In the genomic region with DNA sequence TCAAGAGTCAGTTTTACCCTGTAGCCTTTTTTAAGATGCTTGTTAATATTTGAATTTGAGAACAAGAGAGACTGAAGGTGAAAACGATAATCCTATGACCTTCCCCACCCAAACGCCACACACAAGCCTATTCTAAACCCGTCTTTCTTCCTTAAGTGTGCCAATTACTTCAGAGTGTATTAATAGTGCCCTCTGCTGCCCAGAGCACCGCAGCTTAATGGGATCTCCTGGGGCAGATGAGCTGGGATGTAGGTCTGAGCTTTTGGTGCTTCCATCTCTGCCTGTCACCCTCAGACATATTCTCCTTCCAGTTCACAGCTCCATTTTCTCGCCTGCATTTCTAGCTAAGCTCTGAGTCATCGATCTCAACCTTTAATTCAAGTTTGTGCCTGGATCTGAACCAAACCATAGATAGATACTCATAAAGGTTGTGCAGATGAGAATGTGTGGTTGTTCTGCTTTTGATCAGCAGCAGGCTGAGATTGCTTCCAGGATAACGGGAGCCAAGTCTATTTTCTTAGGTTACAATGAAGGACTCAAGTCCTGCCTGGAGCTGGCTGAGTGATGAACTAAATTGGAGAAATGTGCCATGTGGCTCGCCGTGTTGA, we compare ENCODE assay signal across 8 cellular contexts. TPM values are rescaled to one million over a fixed set of nuclear protein-coding genes. Genes with fewer than 3 reads are reported as not detected.
DNase-seq lines count a peak whose midpoint lies in the region; ATAC-seq, FAIRE-seq and TF ChIP-seq lines count a peak whose summit lies in the region.

No MANE protein-coding gene starts in this region.

- intact Hi-C loops in Calu3 (cut with micrococcal nuclease; ENCODE audit: unreplicated experiment) (loop anchor here (1.0 kb wide), 1 partner anchor 317 kb away; no protein-coding TSS in a partner anchor), GM12878 (cut with micrococcal nuclease; ENCODE audit: unreplicated experiment) (loop anchor here (10.0 kb wide), 1 partner anchor 316 kb away; no protein-coding TSS in a partner anchor), uterus (cut with DNase I; ENCODE audit: low total_unique reads) (no loop called here)

- H4K20me1 ChIP-seq in GM12878 (ENCODE audit: control insufficient read depth, insufficient read depth) = no peaks in the 10 kb centered on the region

- no peak for TF ChIP-seq EP300 in GM12878 (IDR thresholded peaks at IDR 0.05; ENCODE audit: borderline replicate concordance in 1 of 2, control insufficient read depth in 1 of 2, low read depth in 2 of 2, low read length in 2 of 2)

- no peak overlapping the region for H3K4me3 Mint-ChIP-seq in Calu3 (ENCODE audit: low read depth, unreplicated experiment)

- CTCF ChIA-PET in Calu3 (lab: Charles Lee) = interaction anchor here (0.7 to 1.0 kb wide), 2 partner anchors 212 to 214 kb away, joined by 3 to 6 read pairs; no protein-coding TSS in a partner anchor
- CTCF ChIA-PET in GM12878 (lab: Yijun Ruan, JAX) = interaction anchor here (1.0 kb wide), 2 partner anchors 42 to 316 kb away, joined by 3 to 4 read pairs; no protein-coding TSS in a partner anchor

- peaks cover 12% of the 10 kb centered on the region for H3K27me3 Mint-ChIP-seq in Calu3 (ENCODE audit: unreplicated experiment)

- H2AFZ ChIP-seq in GM12878 (ENCODE audit: control insufficient read depth, low read depth, low read length) = no peak overlapping the region

- H3K27ac ChIP-seq in GM12878 (ENCODE audit: control insufficient read depth, insufficient read depth) (no peak overlapping the region), uterus (no peak overlapping the region)

- RAD21 ChIA-PET in GM12878 (lab: Charles Lee; ENCODE audit: unreplicated experiment) = interaction anchor here (1.0 kb wide), 1 partner anchor 317 kb away, joined by 3 read pairs; no protein-coding TSS in a partner anchor

- H3K9me3 ChIP-seq in GM12878 (replicated peaks; ENCODE audit: control insufficient read depth, insufficient read depth, low read length) (no peaks in the 10 kb centered on the region), uterus (no peaks in the 10 kb centered on the region)

- H3K4me3 ChIP-seq in GM12878 (no peak overlapping the region), uterus (no peak overlapping the region)

- H3K27ac Mint-ChIP-seq in Calu3 (ENCODE audit: unreplicated experiment) = no peak overlapping the region

- ATAC-seq in GM12878 (peak; percentile 53; the same call in 2 of the 3 replicates), GM18867 (IDR thresholded peaks at IDR 0.05; ENCODE audit: unreplicated experiment) (no peak)

- H3K4me2 ChIP-seq in GM12878 (ENCODE audit: control insufficient read depth, insufficient read depth) = no peak overlapping the region

- no TSS peak for BruUV-seq in Calu3 (replicated peaks; lab: Mats Ljungman, UMichigan)
- no TSS peak for BruUV-seq in GM12878 (replicated peaks; lab: Mats Ljungman, UMichigan)

- SMC1A ChIA-PET in GM12878 (lab: Charles Lee; ENCODE audit: uncharacterized antibody, unreplicated experiment) = interaction anchor here (0.6 kb wide), 1 partner anchor 124 kb away, joined by 3 read pairs; no protein-coding TSS in a partner anchor

- TF ChIP-seq CTCF in Calu3 (IDR thresholded peaks at IDR 0.05; ENCODE audit: unreplicated experiment) (no peak), GM12878 (IDR thresholded peaks at IDR 0.05 in 2 of 3, conservative IDR thresholded peaks at IDR 0.05 in 1 of 3; ENCODE audit: control insufficient read depth in 2 of 3, extremely low read depth in 1 of 3, insufficient read depth in 1 of 3, low read depth in 3 of 3, low read length in 3 of 3) (peak; percentile 21 to 25 (median 25); a peak in 2 of 6 replicates), uterus (IDR thresholded peaks at IDR 0.05) (no peak)

- H3K4me1 ChIP-seq in GM12878 (ENCODE audit: control insufficient read depth, insufficient read depth, low read length) = no peaks in the 10 kb centered on the region
- H3K4me1 ChIP-seq in uterus = no peaks in the 10 kb centered on the region

- WGBS in GM12878 (ENCODE audit: insufficient coverage, insufficient replicate concordance, low lambda C conversion rate, missing lambda C conversion rate) = 24% methylated on average over 9 of the region's 9 CpGs

- H3K36me3 ChIP-seq in GM12878 (ENCODE audit: control insufficient read depth in 2 of 2, insufficient read depth in 2 of 2, low read length in 1 of 2) (no peaks in the 10 kb centered on the region), uterus (no peaks in the 10 kb centered on the region)

- no peaks in the 10 kb centered on the region for H3K79me2 ChIP-seq in GM12878 (ENCODE audit: control insufficient read depth, insufficient read depth, low read length)

- peak; percentile 33 for TF ChIP-seq RAD21 in GM12878 (IDR thresholded peaks at IDR 0.05; ENCODE audit: insufficient read depth, low read depth, low read length)

- POLR2A ChIA-PET in GM12878 (lab: Charles Lee) = no interaction called here

- no peaks in the 10 kb centered on the region for H3K4me1 Mint-ChIP-seq in Calu3 (ENCODE audit: low read depth, unreplicated experiment)

- H3K36me3 Mint-ChIP-seq in Calu3 (ENCODE audit: insufficient read depth, unreplicated experiment) = no peaks in the 10 kb centered on the region

- no peaks in the 10 kb centered on the region for H3K27me3 ChIP-seq in GM12878 (replicated peaks in 1 of 2; ENCODE audit: control insufficient read depth in 2 of 2, insufficient read depth in 2 of 2, low read length in 1 of 2)
- H3K27me3 ChIP-seq in uterus = no peaks in the 10 kb centered on the region

- FAIRE-seq in GM12878 (lab: Jason Lieb, UNC) = no peak

- no peak for TF ChIP-seq POLR2A in GM12878 (IDR thresholded peaks at IDR 0.05; ENCODE audit: low read depth, low read length)
- TF ChIP-seq POLR2A in uterus (IDR thresholded peaks at IDR 0.05) = no peak

- peaks cover 10% of the 10 kb centered on the region for H3K9me3 Mint-ChIP-seq in Calu3 (ENCODE audit: low read depth, unreplicated experiment)

- peak; percentile 16 for DNase-seq in Calu3
- DNase-seq in LoVo (ENCODE audit: low spot score) = peak; percentile 27
- no peak for DNase-seq in GM12878 (ENCODE audit: low read depth, low spot score)
- peak; percentile 79 for DNase-seq in medulla oblongata (ENCODE audit: extremely low spot score)
- DNase-seq in NCI-H1436 (lab: John Stamatoyannopoulos, UW) = no peak
- no peak for DNase-seq in activated CD4-positive, alpha-beta T cell treated with anti-CD3 and anti-CD28 coated beads, Interleukin-2, amount 50 U/mL, for 4 hours
- no peak for DNase-seq in uterus

- in situ Hi-C loops in GM12878 (cut with MboI) = no loop called here

- no peak overlapping the region for H3K9ac ChIP-seq in GM12878 (ENCODE audit: control insufficient read depth, insufficient read depth, low read length)

TF ChIP-seq in GM12878, 131 proteins besides CTCF, POLR2A, EP300 and RAD21:
- TF ChIP-seq PML (IDR thresholded peaks at IDR 0.05; ENCODE audit: low read length) (no peak), NFYA (IDR thresholded peaks at IDR 0.05; ENCODE audit: borderline replicate concordance, low read depth, low read length) (no peak), JUNB (IDR thresholded peaks at IDR 0.05) (no peak), ZNF622 (IDR thresholded peaks at IDR 0.05) (no peak), PKNOX1 (IDR thresholded peaks at IDR 0.05) (no peak), YY1 (IDR thresholded peaks at IDR 0.05; ENCODE audit: low read depth, low read length) (no peak), CBX5 (IDR thresholded peaks at IDR 0.05; ENCODE audit: low read depth) (no peak), GABPA (IDR thresholded peaks at IDR 0.05; ENCODE audit: low read depth) (no peak)

RNA-seq across cellular contexts. Expression of gene CDH13, which starts 46.4 kb away (rescaled TPM):
- not detected in 2 replicates for total RNA-seq in Calu3 (2022)
- total RNA-seq in GM12878 (2013; cell fraction: nucleolus; rRNA removed) = not detected in 2 replicates
- not detected in 2 replicates for total RNA-seq in GM12878 (2014; rRNA removed)
- not detected in 2 replicates for total RNA-seq in GM12878 (2014; rRNA removed; fragmentation: Illumina TruSeq; extraction: Trizol)
- not detected in 2 replicates for total RNA-seq in GM12878 (2021)
- not detected for polyA plus RNA-seq in GM12878 (2011; ENCODE audit: low read depth)
- polyA plus RNA-seq in GM12878 (2011; rRNA removed) = 0.04 and 0.05 TPM in 2 replicates
- polyA plus RNA-seq in GM12878 (2011; cell fraction: cytosol; rRNA removed) = 0.03 and 0.05 TPM in 2 replicates
- polyA plus RNA-seq in GM12878 (2011; cell fraction: nucleus; rRNA removed) = 0.03 and 0.04 TPM in 2 replicates
- 0.26 and 0.28 TPM in 2 replicates for polyA plus RNA-seq in GM12878 (2012)
- polyA plus RNA-seq in GM12878 (2014; fragmentation: Illumina TruSeq; extraction: Trizol) = under 0.01 and 0.02 TPM in 2 replicates
- polyA plus RNA-seq in GM12878 (2014; fragmentation: Nextera tagmentation; extraction: Ambion mirVana) = not detected
- polyA plus RNA-seq in GM12878 (2014; rRNA removed) = 0.28 TPM in 1 of 2 replicates, not detected in the other
- polyA plus RNA-seq in GM12878 (2016; fragmentation: Nextera tagmentation; extraction: Ambion mirVana) = not detected
- polyA minus RNA-seq in GM12878 (2011; rRNA and poly(A)+ RNA removed) = 0.98 TPM in 1 of 2 replicates, not detected in the other
- polyA minus RNA-seq in GM12878 (2011; cell fraction: cytosol; rRNA and poly(A)+ RNA removed) = not detected in 2 replicates
- polyA minus RNA-seq in GM12878 (2011; cell fraction: nucleus; rRNA and poly(A)+ RNA removed) = 0.10 TPM in 1 of 2 replicates, not detected in the other
- 10 to 100 TPM; 49.1 to 99.4 (median 82.7) TPM for total RNA-seq in uterus

Comparison
In these comparisons a context has a peak if more than half of its experiments do, and no peak if none do; other contexts are left out.
1. DNase-seq: peak in Calu3 (single experiment), LoVo (single experiment) and medulla oblongata (single experiment); none in GM12878 (single experiment), NCI-H1436 (single experiment), activated CD4-positive, alpha-beta T cell treated with anti-CD3 and anti-CD28 coated beads, Interleukin-2, amount 50 U/mL, for 4 hours (0 of 2) and uterus (0 of 2).
2. CTCF ChIP-seq: peak in GM12878 (3 of 3); none in Calu3 (single experiment) and uterus (0 of 4).
3. RNA of gene CDH13, which starts 46.4 kb away (total RNA-seq): 49.1 to 99.4 TPM in uterus; not detected in Calu3 and not detected in GM12878; every median in the first group is over 10 times any median in the second.